Comparison of ENCODE assay signal across 1 cellular context in the genomic region with DNA sequence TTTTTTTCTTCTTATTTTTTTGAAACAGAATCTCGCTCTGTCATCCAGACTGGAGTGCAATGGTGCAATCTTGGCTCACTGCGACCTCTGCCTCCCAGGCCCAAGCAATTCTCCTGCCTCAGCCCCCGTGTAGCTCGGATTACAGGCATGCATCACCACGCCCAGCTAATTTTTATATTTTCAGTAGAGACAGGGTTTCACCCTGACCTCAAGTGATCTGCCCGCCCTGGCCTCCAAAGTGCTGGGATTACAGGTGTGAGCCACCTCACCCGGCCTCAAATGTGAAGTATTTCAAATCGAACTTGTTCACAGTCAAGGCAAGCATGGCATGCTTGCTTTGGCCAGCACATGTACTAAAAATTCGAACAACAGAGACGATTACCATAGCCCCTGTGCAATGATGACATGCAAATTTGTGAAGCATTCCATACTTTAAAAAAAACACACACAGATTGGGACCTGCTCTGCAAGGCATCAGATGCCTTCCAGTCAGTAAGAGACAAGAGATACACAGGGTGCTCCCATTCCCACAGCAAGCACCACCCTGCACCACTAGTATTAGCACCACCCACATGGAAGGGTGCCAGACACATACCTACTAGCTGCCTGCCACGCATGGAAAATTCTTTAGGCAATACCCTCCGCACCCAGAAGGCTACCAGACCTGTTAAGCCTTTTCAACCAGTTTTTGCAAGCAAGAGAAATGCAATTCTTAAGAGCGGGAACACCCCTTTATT.
TF ChIP-seq lines count a peak whose summit lies in the region.

No MANE protein-coding gene starts in this region.

TF ChIP-seq in HepG2, 621 proteins besides CTCF, POLR2A, EP300 and RAD21 (continued from another document and continues in another):
- TF ChIP-seq, protein P1, sequence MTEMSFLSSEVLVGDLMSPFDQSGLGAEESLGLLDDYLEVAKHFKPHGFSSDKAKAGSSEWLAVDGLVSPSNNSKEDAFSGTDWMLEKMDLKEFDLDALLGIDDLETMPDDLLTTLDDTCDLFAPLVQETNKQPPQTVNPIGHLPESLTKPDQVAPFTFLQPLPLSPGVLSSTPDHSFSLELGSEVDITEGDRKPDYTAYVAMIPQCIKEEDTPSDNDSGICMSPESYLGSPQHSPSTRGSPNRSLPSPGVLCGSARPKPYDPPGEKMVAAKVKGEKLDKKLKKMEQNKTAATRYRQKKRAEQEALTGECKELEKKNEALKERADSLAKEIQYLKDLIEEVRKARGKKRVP (CRISPR knock-in tag; IDR thresholded peaks at IDR 0.05), result peak in 1 of 2 experiments; percentile 76; a peak in 2 of 4 replicates
- 0 out of 2 replicates have a peak, but pooled peaks have one; percentile 46 for TF ChIP-seq TBP (CRISPR knock-in tag; IDR thresholded peaks at IDR 0.05)
- TF ChIP-seq ZNF292 (CRISPR knock-in tag; IDR thresholded peaks at IDR 0.05; ENCODE audit: borderline replicate concordance, low read depth), result peak; percentile 66; the same call in 1 of the 2 replicates
- no peak for TF ChIP-seq FOXK1 (CRISPR knock-in tag; IDR thresholded peaks at IDR 0.05; ENCODE audit: borderline replicate concordance, low read depth)
- TF ChIP-seq, protein P2, sequence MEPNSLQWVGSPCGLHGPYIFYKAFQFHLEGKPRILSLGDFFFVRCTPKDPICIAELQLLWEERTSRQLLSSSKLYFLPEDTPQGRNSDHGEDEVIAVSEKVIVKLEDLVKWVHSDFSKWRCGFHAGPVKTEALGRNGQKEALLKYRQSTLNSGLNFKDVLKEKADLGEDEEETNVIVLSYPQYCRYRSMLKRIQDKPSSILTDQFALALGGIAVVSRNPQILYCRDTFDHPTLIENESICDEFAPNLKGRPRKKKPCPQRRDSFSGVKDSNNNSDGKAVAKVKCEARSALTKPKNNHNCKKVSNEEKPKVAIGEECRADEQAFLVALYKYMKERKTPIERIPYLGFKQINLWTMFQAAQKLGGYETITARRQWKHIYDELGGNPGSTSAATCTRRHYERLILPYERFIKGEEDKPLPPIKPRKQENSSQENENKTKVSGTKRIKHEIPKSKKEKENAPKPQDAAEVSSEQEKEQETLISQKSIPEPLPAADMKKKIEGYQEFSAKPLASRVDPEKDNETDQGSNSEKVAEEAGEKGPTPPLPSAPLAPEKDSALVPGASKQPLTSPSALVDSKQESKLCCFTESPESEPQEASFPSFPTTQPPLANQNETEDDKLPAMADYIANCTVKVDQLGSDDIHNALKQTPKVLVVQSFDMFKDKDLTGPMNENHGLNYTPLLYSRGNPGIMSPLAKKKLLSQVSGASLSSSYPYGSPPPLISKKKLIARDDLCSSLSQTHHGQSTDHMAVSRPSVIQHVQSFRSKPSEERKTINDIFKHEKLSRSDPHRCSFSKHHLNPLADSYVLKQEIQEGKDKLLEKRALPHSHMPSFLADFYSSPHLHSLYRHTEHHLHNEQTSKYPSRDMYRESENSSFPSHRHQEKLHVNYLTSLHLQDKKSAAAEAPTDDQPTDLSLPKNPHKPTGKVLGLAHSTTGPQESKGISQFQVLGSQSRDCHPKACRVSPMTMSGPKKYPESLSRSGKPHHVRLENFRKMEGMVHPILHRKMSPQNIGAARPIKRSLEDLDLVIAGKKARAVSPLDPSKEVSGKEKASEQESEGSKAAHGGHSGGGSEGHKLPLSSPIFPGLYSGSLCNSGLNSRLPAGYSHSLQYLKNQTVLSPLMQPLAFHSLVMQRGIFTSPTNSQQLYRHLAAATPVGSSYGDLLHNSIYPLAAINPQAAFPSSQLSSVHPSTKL (CRISPR knock-in tag; IDR thresholded peaks at IDR 0.05), result peak; percentile 52
- no peak for TF ChIP-seq ZMYM2 (CRISPR knock-in tag; IDR thresholded peaks at IDR 0.05)
- TF ChIP-seq, protein P3, sequence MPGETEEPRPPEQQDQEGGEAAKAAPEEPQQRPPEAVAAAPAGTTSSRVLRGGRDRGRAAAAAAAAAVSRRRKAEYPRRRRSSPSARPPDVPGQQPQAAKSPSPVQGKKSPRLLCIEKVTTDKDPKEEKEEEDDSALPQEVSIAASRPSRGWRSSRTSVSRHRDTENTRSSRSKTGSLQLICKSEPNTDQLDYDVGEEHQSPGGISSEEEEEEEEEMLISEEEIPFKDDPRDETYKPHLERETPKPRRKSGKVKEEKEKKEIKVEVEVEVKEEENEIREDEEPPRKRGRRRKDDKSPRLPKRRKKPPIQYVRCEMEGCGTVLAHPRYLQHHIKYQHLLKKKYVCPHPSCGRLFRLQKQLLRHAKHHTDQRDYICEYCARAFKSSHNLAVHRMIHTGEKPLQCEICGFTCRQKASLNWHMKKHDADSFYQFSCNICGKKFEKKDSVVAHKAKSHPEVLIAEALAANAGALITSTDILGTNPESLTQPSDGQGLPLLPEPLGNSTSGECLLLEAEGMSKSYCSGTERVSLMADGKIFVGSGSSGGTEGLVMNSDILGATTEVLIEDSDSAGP (CRISPR knock-in tag; IDR thresholded peaks at IDR 0.05; ENCODE audit: borderline replicate concordance), result no peak; the same call in 1 of the 2 replicates
- 0 out of 2 replicates have a peak, but pooled peaks have one; percentile 22 for TF ChIP-seq RNF2 (conservative IDR thresholded peaks at IDR 0.05; ENCODE audit: low read depth)
- 0 out of 2 replicates have a peak, but pooled peaks have one; percentile 12 for TF ChIP-seq RCOR2 (CRISPR knock-in tag; IDR thresholded peaks at IDR 0.05)
- TF ChIP-seq RXRB (CRISPR knock-in tag; IDR thresholded peaks at IDR 0.05; ENCODE audit: borderline replicate concordance), result peak; percentile 43; the same call in 1 of the 2 replicates
- no peak for TF ChIP-seq CHD2 (IDR thresholded peaks at IDR 0.05; ENCODE audit: low read depth, low read length)
- TF ChIP-seq MXD4 (CRISPR knock-in tag; IDR thresholded peaks at IDR 0.05), result 0 out of 2 replicates have a peak, but pooled peaks have one; percentile 19
- peak; percentile 62; the same call in 1 of the 2 replicates for TF ChIP-seq FOXJ3 (CRISPR knock-in tag; IDR thresholded peaks at IDR 0.05; ENCODE audit: borderline replicate concordance)
- TF ChIP-seq, protein P4, sequence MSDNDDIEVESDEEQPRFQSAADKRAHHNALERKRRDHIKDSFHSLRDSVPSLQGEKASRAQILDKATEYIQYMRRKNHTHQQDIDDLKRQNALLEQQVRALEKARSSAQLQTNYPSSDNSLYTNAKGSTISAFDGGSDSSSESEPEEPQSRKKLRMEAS (IDR thresholded peaks at IDR 0.05), result peak; percentile 50; the same call in 1 of the 2 replicates
- peak; percentile 24; the same call in 1 of the 2 replicates for TF ChIP-seq ISL2 (CRISPR knock-in tag; IDR thresholded peaks at IDR 0.05)
- TF ChIP-seq RXRA (CRISPR knock-in tag; IDR thresholded peaks at IDR 0.05), result peak; percentile 50; the same call in 1 of the 2 replicates
- TF ChIP-seq, protein P5, sequence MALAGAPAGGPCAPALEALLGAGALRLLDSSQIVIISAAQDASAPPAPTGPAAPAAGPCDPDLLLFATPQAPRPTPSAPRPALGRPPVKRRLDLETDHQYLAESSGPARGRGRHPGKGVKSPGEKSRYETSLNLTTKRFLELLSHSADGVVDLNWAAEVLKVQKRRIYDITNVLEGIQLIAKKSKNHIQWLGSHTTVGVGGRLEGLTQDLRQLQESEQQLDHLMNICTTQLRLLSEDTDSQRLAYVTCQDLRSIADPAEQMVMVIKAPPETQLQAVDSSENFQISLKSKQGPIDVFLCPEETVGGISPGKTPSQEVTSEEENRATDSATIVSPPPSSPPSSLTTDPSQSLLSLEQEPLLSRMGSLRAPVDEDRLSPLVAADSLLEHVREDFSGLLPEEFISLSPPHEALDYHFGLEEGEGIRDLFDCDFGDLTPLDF (CRISPR knock-in tag; IDR thresholded peaks at IDR 0.05), result 0 out of 2 replicates have a peak, but pooled peaks have one; percentile 19
- TF ChIP-seq RFXAP (CRISPR knock-in tag; IDR thresholded peaks at IDR 0.05; ENCODE audit: borderline replicate concordance), result peak; percentile 56; the same call in 1 of the 2 replicates
- TF ChIP-seq, protein P6, sequence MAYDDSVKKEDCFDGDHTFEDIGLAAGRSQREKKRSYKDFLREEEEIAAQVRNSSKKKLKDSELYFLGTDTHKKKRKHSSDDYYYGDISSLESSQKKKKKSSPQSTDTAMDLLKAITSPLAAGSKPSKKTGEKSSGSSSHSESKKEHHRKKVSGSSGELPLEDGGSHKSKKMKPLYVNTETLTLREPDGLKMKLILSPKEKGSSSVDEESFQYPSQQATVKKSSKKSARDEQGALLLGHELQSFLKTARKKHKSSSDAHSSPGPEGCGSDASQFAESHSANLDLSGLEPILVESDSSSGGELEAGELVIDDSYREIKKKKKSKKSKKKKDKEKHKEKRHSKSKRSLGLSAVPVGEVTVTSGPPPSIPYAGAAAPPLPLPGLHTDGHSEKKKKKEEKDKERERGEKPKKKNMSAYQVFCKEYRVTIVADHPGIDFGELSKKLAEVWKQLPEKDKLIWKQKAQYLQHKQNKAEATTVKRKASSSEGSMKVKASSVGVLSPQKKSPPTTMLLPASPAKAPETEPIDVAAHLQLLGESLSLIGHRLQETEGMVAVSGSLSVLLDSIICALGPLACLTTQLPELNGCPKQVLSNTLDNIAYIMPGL (CRISPR knock-in tag; IDR thresholded peaks at IDR 0.05; ENCODE audit: borderline replicate concordance in 1 of 2, low read depth in 1 of 2), result peak in 1 of 2 experiments; percentile 64; a peak in 1 of 4 replicates
- TF ChIP-seq KDM1A (CRISPR knock-in tag; IDR thresholded peaks at IDR 0.05), result 0 out of 2 replicates have a peak, but pooled peaks have one; percentile 10
- peak; percentile 35 for TF ChIP-seq STAG1 (CRISPR knock-in tag; IDR thresholded peaks at IDR 0.05)
- peak; percentile 12; the same call in 1 of the 2 replicates for TF ChIP-seq ZFX (CRISPR knock-in tag; IDR thresholded peaks at IDR 0.05; ENCODE audit: low read depth)
- TF ChIP-seq, protein P7, sequence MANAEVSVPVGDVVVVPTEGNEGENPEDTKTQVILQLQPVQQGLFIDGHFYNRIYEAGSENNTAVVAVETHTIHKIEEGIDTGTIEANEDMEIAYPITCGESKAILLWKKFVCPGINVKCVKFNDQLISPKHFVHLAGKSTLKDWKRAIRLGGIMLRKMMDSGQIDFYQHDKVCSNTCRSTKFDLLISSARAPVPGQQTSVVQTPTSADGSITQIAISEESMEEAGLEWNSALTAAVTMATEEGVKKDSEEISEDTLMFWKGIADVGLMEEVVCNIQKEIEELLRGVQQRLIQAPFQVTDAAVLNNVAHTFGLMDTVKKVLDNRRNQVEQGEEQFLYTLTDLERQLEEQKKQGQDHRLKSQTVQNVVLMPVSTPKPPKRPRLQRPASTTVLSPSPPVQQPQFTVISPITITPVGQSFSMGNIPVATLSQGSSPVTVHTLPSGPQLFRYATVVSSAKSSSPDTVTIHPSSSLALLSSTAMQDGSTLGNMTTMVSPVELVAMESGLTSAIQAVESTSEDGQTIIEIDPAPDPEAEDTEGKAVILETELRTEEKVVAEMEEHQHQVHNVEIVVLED (CRISPR knock-in tag; IDR thresholded peaks at IDR 0.05; ENCODE audit: borderline replicate concordance), result peak; percentile 10; the same call in 1 of the 2 replicates
- TF ChIP-seq ARNTL (CRISPR knock-in tag; IDR thresholded peaks at IDR 0.05), result 0 out of 2 replicates have a peak, but pooled peaks have one; percentile 6
- TF ChIP-seq MXI1 (IDR thresholded peaks at IDR 0.05; ENCODE audit: borderline replicate concordance, low read depth, low read length), result peak; percentile 61; the same call in 1 of the 3 replicates
- 0 out of 2 replicates have a peak, but pooled peaks have one; percentile 59 for TF ChIP-seq SNAPC2 (CRISPR knock-in tag; IDR thresholded peaks at IDR 0.05)
- TF ChIP-seq, protein P8, sequence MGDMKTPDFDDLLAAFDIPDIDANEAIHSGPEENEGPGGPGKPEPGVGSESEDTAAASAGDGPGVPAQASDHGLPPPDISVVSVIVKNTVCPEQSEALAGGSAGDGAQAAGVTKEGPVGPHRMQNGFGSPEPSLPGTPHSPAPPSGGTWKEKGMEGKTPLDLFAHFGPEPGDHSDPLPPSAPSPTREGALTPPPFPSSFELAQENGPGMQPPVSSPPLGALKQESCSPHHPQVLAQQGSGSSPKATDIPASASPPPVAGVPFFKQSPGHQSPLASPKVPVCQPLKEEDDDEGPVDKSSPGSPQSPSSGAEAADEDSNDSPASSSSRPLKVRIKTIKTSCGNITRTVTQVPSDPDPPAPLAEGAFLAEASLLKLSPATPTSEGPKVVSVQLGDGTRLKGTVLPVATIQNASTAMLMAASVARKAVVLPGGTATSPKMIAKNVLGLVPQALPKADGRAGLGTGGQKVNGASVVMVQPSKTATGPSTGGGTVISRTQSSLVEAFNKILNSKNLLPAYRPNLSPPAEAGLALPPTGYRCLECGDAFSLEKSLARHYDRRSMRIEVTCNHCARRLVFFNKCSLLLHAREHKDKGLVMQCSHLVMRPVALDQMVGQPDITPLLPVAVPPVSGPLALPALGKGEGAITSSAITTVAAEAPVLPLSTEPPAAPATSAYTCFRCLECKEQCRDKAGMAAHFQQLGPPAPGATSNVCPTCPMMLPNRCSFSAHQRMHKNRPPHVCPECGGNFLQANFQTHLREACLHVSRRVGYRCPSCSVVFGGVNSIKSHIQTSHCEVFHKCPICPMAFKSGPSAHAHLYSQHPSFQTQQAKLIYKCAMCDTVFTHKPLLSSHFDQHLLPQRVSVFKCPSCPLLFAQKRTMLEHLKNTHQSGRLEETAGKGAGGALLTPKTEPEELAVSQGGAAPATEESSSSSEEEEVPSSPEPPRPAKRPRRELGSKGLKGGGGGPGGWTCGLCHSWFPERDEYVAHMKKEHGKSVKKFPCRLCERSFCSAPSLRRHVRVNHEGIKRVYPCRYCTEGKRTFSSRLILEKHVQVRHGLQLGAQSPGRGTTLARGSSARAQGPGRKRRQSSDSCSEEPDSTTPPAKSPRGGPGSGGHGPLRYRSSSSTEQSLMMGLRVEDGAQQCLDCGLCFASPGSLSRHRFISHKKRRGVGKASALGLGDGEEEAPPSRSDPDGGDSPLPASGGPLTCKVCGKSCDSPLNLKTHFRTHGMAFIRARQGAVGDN (CRISPR knock-in tag; IDR thresholded peaks at IDR 0.05), result peak; percentile 19; the same call in 1 of the 2 replicates
- no peak for TF ChIP-seq SRSF1 (optimal IDR thresholded peaks at IDR 0.05; ENCODE audit: low read depth, low read length)
- TF ChIP-seq HOXD1 (CRISPR knock-in tag; IDR thresholded peaks at IDR 0.05), result peak; percentile 65; the same call in 1 of the 2 replicates
- no peak for TF ChIP-seq U2AF2 (IDR thresholded peaks at IDR 0.05; ENCODE audit: low read depth, low read length)
- peak; percentile 88; the same call in 1 of the 2 replicates for TF ChIP-seq TP53 (CRISPR knock-in tag; conservative IDR thresholded peaks at IDR 0.05)
- 0 out of 2 replicates have a peak, but pooled peaks have one; percentile 16 for TF ChIP-seq ZBTB7B (CRISPR knock-in tag; IDR thresholded peaks at IDR 0.05)
- TF ChIP-seq NR2F1 (CRISPR knock-in tag; IDR thresholded peaks at IDR 0.05), result no peak
- TF ChIP-seq ASH2L (IDR thresholded peaks at IDR 0.05; ENCODE audit: insufficient read length, low read depth, low read length), result peak; percentile 23
- TF ChIP-seq SP1 (IDR thresholded peaks at IDR 0.05), result no peak
- TF ChIP-seq SP1 (CRISPR knock-in tag; IDR thresholded peaks at IDR 0.05), result peak; percentile 46
- TF ChIP-seq, protein P9, sequence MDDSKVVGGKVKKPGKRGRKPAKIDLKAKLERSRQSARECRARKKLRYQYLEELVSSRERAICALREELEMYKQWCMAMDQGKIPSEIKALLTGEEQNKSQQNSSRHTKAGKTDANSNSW (CRISPR knock-in tag; IDR thresholded peaks at IDR 0.05; ENCODE audit: borderline replicate concordance), result 0 out of 2 replicates have a peak, but pooled peaks have one; percentile 46
- TF ChIP-seq, protein P10, sequence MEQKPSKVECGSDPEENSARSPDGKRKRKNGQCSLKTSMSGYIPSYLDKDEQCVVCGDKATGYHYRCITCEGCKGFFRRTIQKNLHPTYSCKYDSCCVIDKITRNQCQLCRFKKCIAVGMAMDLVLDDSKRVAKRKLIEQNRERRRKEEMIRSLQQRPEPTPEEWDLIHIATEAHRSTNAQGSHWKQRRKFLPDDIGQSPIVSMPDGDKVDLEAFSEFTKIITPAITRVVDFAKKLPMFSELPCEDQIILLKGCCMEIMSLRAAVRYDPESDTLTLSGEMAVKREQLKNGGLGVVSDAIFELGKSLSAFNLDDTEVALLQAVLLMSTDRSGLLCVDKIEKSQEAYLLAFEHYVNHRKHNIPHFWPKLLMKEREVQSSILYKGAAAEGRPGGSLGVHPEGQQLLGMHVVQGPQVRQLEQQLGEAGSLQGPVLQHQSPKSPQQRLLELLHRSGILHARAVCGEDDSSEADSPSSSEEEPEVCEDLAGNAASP (CRISPR knock-in tag; IDR thresholded peaks at IDR 0.05; ENCODE audit: borderline replicate concordance), result peak; percentile 84; the same call in 1 of the 2 replicates
